16 cellular contexts compared by ENCODE assay signal in the genomic region with DNA sequence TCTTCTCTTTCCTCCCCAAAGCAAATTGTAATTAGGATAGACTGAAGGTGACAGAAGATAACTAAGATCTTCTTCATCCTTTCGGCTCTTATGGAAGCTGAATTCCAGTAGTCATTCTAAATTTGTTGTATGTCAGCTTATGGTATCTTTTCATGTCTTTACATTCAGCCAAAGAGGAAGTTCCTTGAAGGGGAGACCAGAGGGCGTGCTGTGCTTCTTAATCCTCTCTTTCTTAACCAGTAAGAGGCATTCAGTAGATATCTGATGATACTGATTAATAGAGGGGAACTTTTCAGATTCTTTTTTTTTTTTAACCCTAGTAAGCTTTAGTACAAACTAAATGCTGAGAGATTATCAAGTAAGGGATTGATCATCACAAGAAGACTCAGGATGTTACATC.
"Had no signal": no experiment of that assay in that cellular context is flagged by ENCODE, and none has a peak within 500 bp of the region (broad histone marks: within the 10 kb centered on the region; RNA-seq: fewer than 3 reads in every experiment).

No MANE protein-coding gene starts in this region.

- H3K4me1 Mint-ChIP-seq: nephron had no signal

- H3K27me3 Mint-ChIP-seq: dendritic cell treated with granulocyte-macrophage colony-stimulating factor and Interleukin-4, amounts not matched to agents 40 ng/mL and 50 ng/mL, for 4 days; progenitor cell of endocrine pancreas; stimulated activated naive B cell treated with anti-CD40 and anti-IgM and Interleukin-4, amounts not matched to agents 10 μg/mL and 1 μg/mL and 100 μg/mL, for 72 hours had no signal

- ATAC-seq: stimulated activated naive B cell treated with anti-CD40 and anti-IgM and Interleukin-4, amounts not matched to agents 10 μg/mL and 1 μg/mL and 100 μg/mL, for 72 hours had no signal

- H3K4me3 Mint-ChIP-seq: activated naive CD4-positive, alpha-beta T cell treated with anti-CD3 and anti-CD28 coated beads for 36 hours; dendritic cell treated with granulocyte-macrophage colony-stimulating factor and Interleukin-4, amounts not matched to agents 40 ng/mL and 50 ng/mL, for 4 days; nephron; stimulated activated naive B cell treated with anti-CD40 and anti-IgM and Interleukin-4, amounts not matched to agents 10 μg/mL and 1 μg/mL and 100 μg/mL, for 72 hours had no signal

- H3K27ac Mint-ChIP-seq: activated naive CD4-positive, alpha-beta T cell treated with anti-CD3 and anti-CD28 coated beads for 36 hours; activated T-helper 2 cell treated with anti-CD3 and anti-CD28 coated beads, Interferon-gamma antibody, Interleukin-2, Interleukin-4, amounts not matched to agents 10 μg/mL and 5 μg/mL and 100 μg/mL, durations not matched to agents 14 hours and 24 hours and 36 hours; dendritic cell treated with granulocyte-macrophage colony-stimulating factor and Interleukin-4, amounts not matched to agents 40 ng/mL and 50 ng/mL, for 4 days; nephron; progenitor cell of endocrine pancreas; stimulated activated naive B cell treated with anti-CD40 and anti-IgM and Interleukin-4, amounts not matched to agents 10 μg/mL and 1 μg/mL and 100 μg/mL, for 72 hours had no signal

- H3K9me3 Mint-ChIP-seq: activated naive CD4-positive, alpha-beta T cell treated with anti-CD3 and anti-CD28 coated beads for 36 hours; activated T-helper 2 cell treated with anti-CD3 and anti-CD28 coated beads, Interferon-gamma antibody, Interleukin-2, Interleukin-4, amounts not matched to agents 10 μg/mL and 5 μg/mL and 100 μg/mL, durations not matched to agents 14 hours and 24 hours and 36 hours; dendritic cell treated with granulocyte-macrophage colony-stimulating factor and Interleukin-4, amounts not matched to agents 40 ng/mL and 50 ng/mL, for 4 days; nephron had no signal

- H3K4me3 ChIP-seq: ascending aorta, breast epithelium, right atrium auricular region, tibial artery had no signal

- DNase-seq: activated CD4-positive, alpha-beta T cell treated with anti-CD3 and anti-CD28 coated beads for 1 hour; activated CD4-positive, alpha-beta T cell treated with anti-CD3 and anti-CD28 coated beads, Interleukin-2, amount 50 U/mL, for 4 hours; activated naive CD4-positive, alpha-beta T cell treated with anti-CD3 and anti-CD28 coated beads for 36 hours; activated T-cell treated with anti-CD3 and anti-CD28 coated beads for 4 hours; foreskin melanocyte; occipital lobe; stimulated activated CD4-positive, alpha-beta T cell treated with anti-CD3 and anti-CD28 coated beads, Interleukin-2, amount 100 ng/mL, for 48 hours; stimulated activated naive B cell treated with anti-CD40 and anti-IgM and Interleukin-4, amounts not matched to agents 10 μg/mL and 1 μg/mL and 100 μg/mL, for 72 hours; tibial artery had no signal
